ENCODE assay signal across 15 cellular contexts in the genomic region with DNA sequence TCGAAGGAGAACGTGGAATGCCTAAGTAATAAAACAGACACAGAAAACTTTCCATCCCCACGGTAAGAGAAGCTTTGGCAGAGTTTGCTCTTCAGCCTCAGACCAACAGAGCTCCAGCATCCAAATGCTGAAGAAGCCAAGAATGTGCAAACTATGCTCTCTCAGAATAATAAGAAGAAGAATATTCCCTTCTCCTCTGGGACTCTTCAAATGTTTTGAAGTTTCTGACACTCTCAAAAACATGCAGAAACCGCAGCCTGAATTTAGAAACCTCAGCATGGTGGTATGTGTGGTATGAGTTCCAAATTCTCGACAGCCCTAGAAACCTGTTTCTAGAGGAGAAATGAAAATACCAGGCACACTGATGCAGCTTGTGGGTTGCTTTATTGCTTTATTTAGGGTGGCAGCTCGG.
A peak's percentile ranks its signal among the peaks of the same experiment; 100 is the strongest.
DNase-seq lines count a peak whose midpoint lies in the region; TF ChIP-seq lines count a peak whose summit lies in the region.
"Had no signal": no experiment of that assay in that cellular context is flagged by ENCODE, and none has a peak within 500 bp of the region (broad histone marks: within the 10 kb centered on the region; RNA-seq: fewer than 3 reads in every experiment).

No MANE protein-coding gene starts in this region.

- intact Hi-C loops in head of caudate nucleus (cut with DNase I): no loop called here

- H3K27me3 ChIP-seq in KMS-11 (ENCODE audit: insufficient read depth, low read depth): no peaks in the 10 kb centered on the region

- H3K4me3 ChIP-seq in AG04449 (ENCODE audit: low read depth, low read length) (peak overlapping the region; percentile 4; the same call in 1 of the 2 replicates), KMS-11 (IDR thresholded peaks at IDR 0.05; ENCODE audit: insufficient read depth, low read depth, low read length) (no peak overlapping the region), cardiac fibroblast (replicated peaks in 1 of 2; ENCODE audit: low read depth in 2 of 2, low read length in 2 of 2) (no peak overlapping the region)
- H3K4me3 ChIP-seq: A549, psoas muscle had no signal

- H3K27ac ChIP-seq in KMS-11: peak overlapping the region; percentile 13; the same call in 1 of the 2 replicates
- H3K27ac ChIP-seq: A549, psoas muscle had no signal

- CTCF ChIA-PET in AG04449 (lab: Yijun Ruan, JAX): interaction anchor here (0.8 to 3.4 kb wide), 9 partner anchors 9 to 358 kb away, joined by 3 to 15 read pairs (median 8); no protein-coding TSS in a partner anchor

- POLR2A ChIA-PET in AG04449 (lab: Yijun Ruan, JAX): interaction anchor here (0.9 to 1.6 kb wide), 7 partner anchors 10 to 132 kb away, joined by 3 to 20 read pairs (median 5); a partner anchor contains a TSS

- H3K4me2 ChIP-seq in KMS-11: peak overlapping the region; percentile 37; the same call in 1 of the 2 replicates
- H3K4me2 ChIP-seq: A549 had no signal

- TF ChIP-seq CTCF in AG04449 (IDR thresholded peaks at IDR 0.05; ENCODE audit: insufficient read depth, low read length, missing control alignments): no peak
- no peak for TF ChIP-seq CTCF in KMS-11 (conservative IDR thresholded peaks at IDR 0.05; ENCODE audit: low read depth, low read length)
- TF ChIP-seq CTCF in cardiac fibroblast (IDR thresholded peaks at IDR 0.05; ENCODE audit: low read depth, low read length): no peak

- H3K79me2 ChIP-seq in KMS-11 (ENCODE audit: insufficient read depth, low read depth): no peaks in the 10 kb centered on the region

- no peaks in the 10 kb centered on the region for H3K36me3 ChIP-seq in KMS-11 (ENCODE audit: insufficient read depth)

- DNase-seq in AG04449 (ENCODE audit: low read depth, low spot score) (peak; percentile 92), cardiac fibroblast (ENCODE audit: low read depth in 2 of 2) (peak; percentile 77 to 85), mucosa of gallbladder (ENCODE audit: low spot score) (peak; percentile 16), HPDE6-E6E7 (ENCODE audit: extremely low spot score) (no peak), GDM1 (lab: John Stamatoyannopoulos, UW) (no peak), head of caudate nucleus (no peak), NAMALWA (ENCODE audit: low spot score) (no peak)
- DNase-seq: activated CD4-positive, alpha-beta T cell treated with anti-CD3 and anti-CD28 coated beads, Interleukin-2, amount 10 ng/mL, durations not matched to agents 24 days and 14 days; activated naive CD4-positive, alpha-beta T cell treated with anti-CD3 and anti-CD28 coated beads for 36 hours; NCI-H187 treated with DMSO at 0.1 percent for 48 hours; NCI-H82; psoas muscle; substantia nigra had no signal

- no peak overlapping the region for H3K9ac ChIP-seq in KMS-11

- no peak overlapping the region for H2AFZ ChIP-seq in KMS-11 (ENCODE audit: low read depth)

- no peaks in the 10 kb centered on the region for H4K20me1 ChIP-seq in KMS-11 (ENCODE audit: insufficient read depth)

- peaks cover 24% of the 10 kb centered on the region for H3K4me1 ChIP-seq in KMS-11 (ENCODE audit: low read depth, poor library complexity, severe bottlenecking)

Comparison
In these comparisons a context has a peak if more than half of its experiments do, and no peak if none do; other contexts are left out.
1. DNase-seq: peak in AG04449 (single experiment), cardiac fibroblast (2 of 2) and mucosa of gallbladder (single experiment); none in HPDE6-E6E7 (single experiment), GDM1 (single experiment), head of caudate nucleus (0 of 42) and NAMALWA (single experiment).